ENCODE assay signal across 1 cellular context in the genomic region with DNA sequence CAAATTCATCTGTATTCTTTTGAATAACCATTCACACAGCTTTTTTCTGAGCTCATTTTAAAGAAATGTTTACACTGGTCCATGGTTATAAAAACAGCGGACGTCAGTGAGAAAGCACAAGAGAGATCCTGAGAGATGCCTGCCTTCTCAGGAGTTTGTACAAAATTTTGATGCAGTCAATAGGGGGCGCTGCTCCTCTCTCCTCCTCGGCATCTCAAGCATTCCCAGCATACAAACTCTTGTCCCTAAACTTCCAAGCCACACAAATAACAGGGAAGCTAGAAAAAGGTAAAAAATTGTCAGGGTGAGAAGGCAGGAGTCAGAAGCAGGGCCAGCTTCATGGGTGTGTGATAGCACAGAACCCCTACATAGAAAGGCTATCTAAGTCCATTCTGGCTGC.
TF ChIP-seq lines count a peak whose summit lies in the region.

No MANE protein-coding gene starts in this region.

TF ChIP-seq in GM23338, 12 proteins besides CTCF, POLR2A, EP300 and RAD21 (continued from another document):
- no peak for TF ChIP-seq ZNF462 (CRISPR knock-in tag; IDR thresholded peaks at IDR 0.05)
- TF ChIP-seq REST (IDR thresholded peaks at IDR 0.05; ENCODE audit: unreplicated experiment), result no peak
- no peak for TF ChIP-seq EZH2phosphoT487 (IDR thresholded peaks at IDR 0.05; ENCODE audit: unreplicated experiment)
- TF ChIP-seq EZH2 (IDR thresholded peaks at IDR 0.05; ENCODE audit: low read depth, unreplicated experiment), result no peak
- TF ChIP-seq ZNF114 (CRISPR knock-in tag; IDR thresholded peaks at IDR 0.05), result no peak
- TF ChIP-seq CREB1 (CRISPR knock-in tag; IDR thresholded peaks at IDR 0.05; ENCODE audit: low read depth), result no peak
- TF ChIP-seq NANOG (IDR thresholded peaks at IDR 0.05; ENCODE audit: borderline replicate concordance), result no peak
TF ChIP-seq in GM23338: peak in this region for 0.
